12 cellular contexts compared by ENCODE assay signal in genomic region chr6:155493026-155493693, GRCh38. TPM values are rescaled to one million over a fixed set of nuclear protein-coding genes. Genes with fewer than 3 reads are reported as not detected.
DNase-seq lines count a peak whose midpoint lies in the region; ATAC-seq and TF ChIP-seq lines count a peak whose summit lies in the region.
"Had no signal": no experiment of that assay in that cellular context is flagged by ENCODE, and none has a peak within 500 bp of the region (broad histone marks: within the 10 kb centered on the region; RNA-seq: fewer than 3 reads in every experiment).

No MANE protein-coding gene starts in this region.

- no peak for TF ChIP-seq CTCF in A673 (conservative IDR thresholded peaks at IDR 0.05; ENCODE audit: low read depth, low read length)
- no peak for TF ChIP-seq CTCF in fibroblast of lung (conservative IDR thresholded peaks at IDR 0.05 in 1 of 2, IDR thresholded peaks at IDR 0.05 in 1 of 2; ENCODE audit: low read depth in 1 of 2, low read length in 2 of 2)

- H3K27ac ChIP-seq in A673 (ENCODE audit: low read depth, low read length, poor library complexity, severe bottlenecking) (peak overlapping the region; percentile 46), fibroblast of lung (ENCODE audit: insufficient read depth, low read length) (peak overlapping the region; percentile 79)

- H3K4me2 ChIP-seq in fibroblast of lung (ENCODE audit: extremely low read depth, insufficient read depth, low read length): no peak overlapping the region

- CTCF ChIA-PET in A673 (lab: Charles Lee): no interaction called here

- DNase-seq in A673 (ENCODE audit: low spot score): no peak
- no peak for DNase-seq in fibroblast of lung (ENCODE audit: low read depth in 2 of 2)
- no peak for DNase-seq in left colon
- no peak for DNase-seq in iPS-NIHi7 (ENCODE audit: extremely low spot score)
- no peak for DNase-seq in NCI-H2171 treated with DMSO at 0.1 percent for 48 hours (lab: John Stamatoyannopoulos, UW)
- no peak for DNase-seq in SIG-M5 (lab: John Stamatoyannopoulos, UW)
- DNase-seq: effector CD4-positive, alpha-beta T cell; NCI-H1436 had no signal

- BruUV-seq in A673 (replicated peaks; lab: Mats Ljungman, UMichigan): no TSS peak

- intact Hi-C loops in A673 (cut with micrococcal nuclease; ENCODE audit: unreplicated experiment) (no loop called here), left colon (cut with DNase I, micrococcal nuclease) (no loop called here)

- H3K4me3 ChIP-seq in A673 (ENCODE audit: low read depth, low read length, poor library complexity, severe bottlenecking) (no peak overlapping the region), fibroblast of lung (replicated peaks in 1 of 4; ENCODE audit: control extremely low read depth in 1 of 4, insufficient read depth in 1 of 4, low read depth in 3 of 4, low read length in 4 of 4) (no peak overlapping the region)

- ATAC-seq in GM19455 (IDR thresholded peaks at IDR 0.05; ENCODE audit: unreplicated experiment): peak; percentile 25
- ATAC-seq in HG03175 (IDR thresholded peaks at IDR 0.05; ENCODE audit: unreplicated experiment): peak; percentile 15
- ATAC-seq in left colon: no peak

- H3K4me1 ChIP-seq in A673 (ENCODE audit: insufficient read depth, low read length, poor library complexity, severe bottlenecking) (peaks cover 21% of the 10 kb centered on the region), fibroblast of lung (ENCODE audit: control insufficient read depth, extremely low read depth, insufficient read depth, low read length) (peaks cover 14% of the 10 kb centered on the region)

- H4K20me1 ChIP-seq in fibroblast of lung (ENCODE audit: control insufficient read depth, extremely low read depth, insufficient read depth, low read length): no peaks in the 10 kb centered on the region

- no peaks in the 10 kb centered on the region for H3K79me2 ChIP-seq in fibroblast of lung (ENCODE audit: control insufficient read depth, insufficient read depth, low read length)

- no peak overlapping the region for H2AFZ ChIP-seq in fibroblast of lung (ENCODE audit: low read length)

- H3K9me3 ChIP-seq in A673 (ENCODE audit: low read depth, low read length, poor library complexity, severe bottlenecking): no peaks in the 10 kb centered on the region
- H3K9me3 ChIP-seq in fibroblast of lung (ENCODE audit: control insufficient read depth, insufficient read depth, low read depth, low read length): no peaks in the 10 kb centered on the region

- H3K27me3 ChIP-seq in A673 (replicated peaks; ENCODE audit: insufficient read depth, low read depth, low read length, poor library complexity) (no peaks in the 10 kb centered on the region), fibroblast of lung (ENCODE audit: control insufficient read depth, insufficient read depth, low read length) (no peaks in the 10 kb centered on the region)

- no peak overlapping the region for H3K9ac ChIP-seq in fibroblast of lung (ENCODE audit: insufficient read depth, low read length)

- POLR2A ChIA-PET in A673 (lab: Charles Lee; ENCODE audit: low non-redundant PET): no interaction called here

- no peaks in the 10 kb centered on the region for H3K36me3 ChIP-seq in A673 (ENCODE audit: insufficient read depth, low read length, poor library complexity, severe bottlenecking)
- no peaks in the 10 kb centered on the region for H3K36me3 ChIP-seq in fibroblast of lung (ENCODE audit: control insufficient read depth, insufficient read depth, low read length)

RNA-seq across cellular contexts. Expression of gene NOX3, which starts 37.5 kb away (rescaled TPM):
- total RNA-seq in A673 (2021): not detected in 2 replicates
- not detected in 2 replicates for total RNA-seq in fibroblast of lung
- not detected in 2 replicates for polyA plus RNA-seq in fibroblast of lung
- polyA plus RNA-seq in fibroblast of lung (2012): not detected in 2 replicates
- not detected in 2 replicates for polyA minus RNA-seq in fibroblast of lung (ENCODE audit: low replicate concordance)
- total RNA-seq in left colon: not detected
- total RNA-seq: CD4-positive, CD25-positive, alpha-beta regulatory T cell; posterior vena cava had no signal
- polyA plus RNA-seq: CD4-positive, CD25-positive, alpha-beta regulatory T cell had no signal
